In genomic region chr6:79601020-79601609, GRCh38 we compare ENCODE assay signal across 13 cellular contexts. TPM values are rescaled to one million over a fixed set of nuclear protein-coding genes. Genes with fewer than 3 reads are reported as not detected.
A peak's percentile ranks its signal among the peaks of the same experiment; 100 is the strongest.
DNase-seq lines count a peak whose midpoint lies in the region; ATAC-seq lines count a peak whose summit lies in the region.
"Had no signal": no experiment of that assay in that cellular context is flagged by ENCODE, and none has a peak within 500 bp of the region (broad histone marks: within the 10 kb centered on the region; RNA-seq: fewer than 3 reads in every experiment).

No MANE protein-coding gene starts in this region.

- in situ Hi-C loops in Caki2 (cut with HindIII; ENCODE audit: low pct_unique_long_range_greater_than_20kb, low sequenced_read_pairs) = no loop called here

- DNase-seq in Caki2 (ENCODE audit: low read depth) (peak; percentile 81), NCI-H774 (lab: John Stamatoyannopoulos, UW) (peak; percentile 45), dedifferentiated amniotic fluid mesenchymal stem cell (ENCODE audit: extremely low spot score) (peak; percentile 62), myocyte (ENCODE audit: low read depth) (peak; percentile 10), inferior parietal cortex (ENCODE audit: extremely low spot score) (no peak)
- no peak for DNase-seq in activated CD4-positive, alpha-beta T cell treated with anti-CD3 and anti-CD28 coated beads, Interleukin-2, amount 50 U/mL, for 4 hours
- DNase-seq: activated CD8-positive, alpha-beta T cell treated with anti-CD3 and anti-CD28 coated beads, Interleukin-2, amount 10 ng/mL, durations not matched to agents 7 days and 5 days; head of caudate nucleus; NCI-H1694 treated with DMSO at 0.1 percent for 48 hours; Right ventricle myocardium superior; stimulated activated CD4-positive, alpha-beta T cell treated with anti-CD3 and anti-CD28 coated beads, Interleukin-2, amount 100 ng/mL, for 48 hours had no signal

- no peak for ATAC-seq in GM19351 (IDR thresholded peaks at IDR 0.05; ENCODE audit: unreplicated experiment)
- no peak for ATAC-seq in HG02840 (IDR thresholded peaks at IDR 0.05; ENCODE audit: low FRiP score, unreplicated experiment)
- ATAC-seq: activated CD8-positive, alpha-beta T cell treated with anti-CD3 and anti-CD28 coated beads, Interleukin-2, amount 10 ng/mL, durations not matched to agents 7 days and 5 days had no signal

RNA-seq across cellular contexts. Expression of gene SH3BGRL2, which starts 30.0 kb away (rescaled TPM):
- total RNA-seq in Caki2 (2014; rRNA removed; shearing (Covaris generic); ENCODE audit: low replicate concordance) = 1.2 and 2.2 TPM in 2 replicates
- 4.0 and 8.2 TPM in 2 replicates for total RNA-seq in myocyte
- polyA plus RNA-seq in myocyte (2012) = 3.9 TPM

Comparison
In these comparisons a context has a peak if more than half of its experiments do, and no peak if none do; other contexts are left out.
1. DNase-seq: peak in Caki2 (single experiment), NCI-H774 (single experiment), dedifferentiated amniotic fluid mesenchymal stem cell (single experiment) and myocyte (single experiment); none in inferior parietal cortex (single experiment) and activated CD4-positive, alpha-beta T cell treated with anti-CD3 and anti-CD28 coated beads, Interleukin-2, amount 50 U/mL, for 4 hours (0 of 2).